ENCODE assay signal across 34 cellular contexts in genomic region chrX:22691966-22692565, GRCh38.
"Had no signal": no experiment of that assay in that cellular context is flagged by ENCODE, and none has a peak within 500 bp of the region (broad histone marks: within the 10 kb centered on the region; RNA-seq: fewer than 3 reads in every experiment).

No MANE protein-coding gene starts in this region.

- H3K9me3 Mint-ChIP-seq: activated B cell treated with CpG ODN at 0.5 μM for 24 hours; activated CD4-positive, alpha-beta memory T cell treated with anti-CD3 and anti-CD28 coated beads for 36 hours; activated CD4-positive, alpha-beta T cell treated with anti-CD3 and anti-CD28 coated beads, Interleukin-2, amount 10 ng/mL, durations not matched to agents 24 days and 14 days; activated CD8-positive, alpha-beta T cell treated with anti-CD3 and anti-CD28 coated beads for 36 hours; activated naive CD4-positive, alpha-beta T cell treated with anti-CD3 and anti-CD28 coated beads, Interleukin-2, amount 10 ng/mL, durations not matched to agents 7 days and 5 days; activated naive CD4-positive, alpha-beta T cell treated with anti-CD3 and anti-CD28 coated beads, Interleukin-2, amount 50 U/mL, for 24 hours; activated naive CD8-positive, alpha-beta T cell treated with anti-CD3 and anti-CD28 coated beads, Interleukin-2, amount 10 ng/mL, durations not matched to agents 7 days and 5 days; activated naive CD8-positive, alpha-beta T cell treated with anti-CD3 and anti-CD28 coated beads, Interleukin-2, amount 50 U/mL, for 24 hours; activated T-cell treated with anti-CD3 and anti-CD28 coated beads, Interleukin-2, amount 50 U/mL, for 24 hours; activated T-helper 2 cell treated with anti-CD3 and anti-CD28 coated beads, Interferon-gamma antibody, Interleukin-2, Interleukin-4, amounts not matched to agents 10 μg/mL and 5 μg/mL and 100 μg/mL, durations not matched to agents 14 hours and 24 hours and 36 hours; T-helper 1 cell treated with Interleukin-12 subunit alpha and Interleukin-12 subunit beta and Interleukin-4 antibody, amounts not matched to agents 30 μg/mL and 1 μg/mL, for 36 hours; T-helper 2 cell treated with Interferon-gamma antibody and Interleukin-4, amounts not matched to agents 5 μg/mL and 100 μg/mL, for 36 hours had no signal

- H3K36me3 Mint-ChIP-seq: activated CD4-positive, alpha-beta memory T cell treated with anti-CD3 and anti-CD28 coated beads for 36 hours; activated naive CD4-positive, alpha-beta T cell treated with anti-CD3 and anti-CD28 coated beads, Interleukin-2, amount 10 ng/mL, durations not matched to agents 7 days and 5 days; activated naive CD4-positive, alpha-beta T cell treated with anti-CD3 and anti-CD28 coated beads, Interleukin-2, amount 50 U/mL, for 24 hours; activated naive CD8-positive, alpha-beta T cell; activated naive CD8-positive, alpha-beta T cell treated with anti-CD3 and anti-CD28 coated beads, Interleukin-2, amount 10 ng/mL, durations not matched to agents 7 days and 5 days; brain had no signal

- H3K36me3 ChIP-seq: ascending aorta had no signal

- H3K27me3 Mint-ChIP-seq: activated B cell treated with CpG ODN at 0.5 μM for 24 hours; activated CD4-positive, alpha-beta memory T cell treated with anti-CD3 and anti-CD28 coated beads for 36 hours; activated CD4-positive, alpha-beta T cell treated with anti-CD3 and anti-CD28 coated beads, Interleukin-2, amount 10 ng/mL, durations not matched to agents 24 days and 14 days; activated CD8-positive, alpha-beta T cell treated with anti-CD3 and anti-CD28 coated beads for 36 hours; activated naive CD4-positive, alpha-beta T cell treated with anti-CD3 and anti-CD28 coated beads, Interleukin-2, amount 10 ng/mL, durations not matched to agents 7 days and 5 days; activated naive CD4-positive, alpha-beta T cell treated with anti-CD3 and anti-CD28 coated beads, Interleukin-2, amount 50 U/mL, for 24 hours; activated naive CD8-positive, alpha-beta T cell treated with anti-CD3 and anti-CD28 coated beads, Interleukin-2, amount 10 ng/mL, durations not matched to agents 7 days and 5 days; activated naive CD8-positive, alpha-beta T cell treated with anti-CD3 and anti-CD28 coated beads, Interleukin-2, amount 50 U/mL, for 24 hours had no signal

- H3K27me3 ChIP-seq: ascending aorta had no signal

- H3K4me3 Mint-ChIP-seq: activated B cell treated with CpG ODN at 0.5 μM for 24 hours; activated CD4-positive, alpha-beta memory T cell treated with anti-CD3 and anti-CD28 coated beads for 36 hours; activated CD4-positive, alpha-beta T cell treated with anti-CD3 and anti-CD28 coated beads, Interleukin-2, amount 10 ng/mL, durations not matched to agents 24 days and 14 days; activated CD8-positive, alpha-beta T cell treated with anti-CD3 and anti-CD28 coated beads for 36 hours; activated naive CD4-positive, alpha-beta T cell treated with anti-CD3 and anti-CD28 coated beads, Interleukin-2, amount 10 ng/mL, durations not matched to agents 7 days and 5 days; activated naive CD4-positive, alpha-beta T cell treated with anti-CD3 and anti-CD28 coated beads, Interleukin-2, amount 50 U/mL, for 24 hours; activated naive CD8-positive, alpha-beta T cell; activated naive CD8-positive, alpha-beta T cell treated with anti-CD3 and anti-CD28 coated beads, Interleukin-2, amount 10 ng/mL, durations not matched to agents 7 days and 5 days; activated naive CD8-positive, alpha-beta T cell treated with anti-CD3 and anti-CD28 coated beads, Interleukin-2, amount 50 U/mL, for 24 hours; activated T-cell treated with anti-CD3 and anti-CD28 coated beads, Interleukin-2, amount 50 U/mL, for 24 hours; brain; T-helper 1 cell treated with Interleukin-12 subunit alpha and Interleukin-12 subunit beta and Interleukin-4 antibody, amounts not matched to agents 30 μg/mL and 1 μg/mL, for 36 hours; T-helper 2 cell treated with Interferon-gamma antibody and Interleukin-4, amounts not matched to agents 5 μg/mL and 100 μg/mL, for 36 hours had no signal

- H3K4me3 ChIP-seq: ascending aorta had no signal

- H3K4me1 Mint-ChIP-seq: activated B cell treated with CpG ODN at 0.5 μM for 24 hours; activated CD4-positive, alpha-beta T cell treated with anti-CD3 and anti-CD28 coated beads, Interleukin-2, amount 10 ng/mL, durations not matched to agents 24 days and 14 days; activated naive CD4-positive, alpha-beta T cell treated with anti-CD3 and anti-CD28 coated beads, Interleukin-2, amount 10 ng/mL, durations not matched to agents 7 days and 5 days; activated naive CD4-positive, alpha-beta T cell treated with anti-CD3 and anti-CD28 coated beads, Interleukin-2, amount 50 U/mL, for 24 hours; activated naive CD8-positive, alpha-beta T cell treated with anti-CD3 and anti-CD28 coated beads, Interleukin-2, amount 10 ng/mL, durations not matched to agents 7 days and 5 days; activated naive CD8-positive, alpha-beta T cell treated with anti-CD3 and anti-CD28 coated beads, Interleukin-2, amount 50 U/mL, for 24 hours had no signal

- ATAC-seq: activated CD8-positive, alpha-beta T cell treated with anti-CD3 and anti-CD28 coated beads for 36 hours; activated naive CD8-positive, alpha-beta T cell treated with anti-CD3 and anti-CD28 coated beads, Interleukin-2, amount 50 U/mL, for 24 hours had no signal

- H3K4me1 ChIP-seq: ascending aorta had no signal

- H3K27ac ChIP-seq: ascending aorta, VCaP had no signal

- FAIRE-seq: bronchial epithelial cell, TTC549 had no signal

- DNase-seq: activated B cell treated with CpG ODN at 0.5 μM for 24 hours; activated CD4-positive, alpha-beta memory T cell treated with anti-CD3 and anti-CD28 coated beads for 36 hours; activated CD4-positive, alpha-beta T cell treated with anti-CD3 and anti-CD28 coated beads for 4 hours; activated CD4-positive, alpha-beta T cell treated with anti-CD3 and anti-CD28 coated beads, Interleukin-2, amount 10 ng/mL, durations not matched to agents 24 days and 14 days; activated CD4-positive, alpha-beta T cell treated with anti-CD3 and anti-CD28 coated beads, Interleukin-2, amount 50 U/mL, for 1 hour; activated CD4-positive, alpha-beta T cell treated with anti-CD3 and anti-CD28 coated beads, Interleukin-2, amount 50 U/mL, for 4 hours; activated CD4-positive, CD25-positive, alpha-beta regulatory T cell treated with anti-CD3 and anti-CD28 coated beads, Interleukin-2, amount 50 U/mL, for 72 hours; activated CD8-positive, alpha-beta memory T cell treated with anti-CD3 and anti-CD28 coated beads, Interleukin-2, amount 50 U/mL, for 4 hours; activated CD8-positive, alpha-beta T cell treated with anti-CD3 and anti-CD28 coated beads for 36 hours; activated effector memory CD4-positive, alpha-beta T cell treated with Interleukin-2 at 50 U/mL for 16 hours; activated gamma-delta T cell; activated naive CD4-positive, alpha-beta T cell treated with anti-CD3 and anti-CD28 coated beads, Interleukin-2, amount 10 ng/mL, durations not matched to agents 7 days and 5 days; activated naive CD4-positive, alpha-beta T cell treated with Interleukin-2 at 50 U/mL for 16 hours; activated naive CD8-positive, alpha-beta T cell treated with anti-CD3 and anti-CD28 coated beads, Interleukin-2, amount 10 ng/mL, durations not matched to agents 7 days and 5 days; activated naive CD8-positive, alpha-beta T cell treated with anti-CD3 and anti-CD28 coated beads, Interleukin-2, amount 50 U/mL, for 24 hours; activated T-cell treated with anti-CD3 and anti-CD28 coated beads, Interleukin-2, amount 50 U/mL, for 24 hours; activated T-cell treated with anti-CD3 and anti-CD28 coated beads, Interleukin-2, amount 50 U/mL, for 48 hours; amygdala; anterior cingulate cortex; central memory CD4-positive, alpha-beta T cell; SW 1271; T-helper 1 cell; T-helper 2 cell; T-helper 9 cell had no signal

- H3K27ac Mint-ChIP-seq: activated B cell treated with CpG ODN at 0.5 μM for 24 hours; activated CD4-positive, alpha-beta memory T cell treated with anti-CD3 and anti-CD28 coated beads for 36 hours; activated CD4-positive, alpha-beta T cell treated with anti-CD3 and anti-CD28 coated beads, Interleukin-2, amount 10 ng/mL, durations not matched to agents 24 days and 14 days; activated CD8-positive, alpha-beta T cell treated with anti-CD3 and anti-CD28 coated beads for 36 hours; activated naive CD4-positive, alpha-beta T cell treated with anti-CD3 and anti-CD28 coated beads, Interleukin-2, amount 10 ng/mL, durations not matched to agents 7 days and 5 days; activated naive CD4-positive, alpha-beta T cell treated with anti-CD3 and anti-CD28 coated beads, Interleukin-2, amount 50 U/mL, for 24 hours; activated naive CD8-positive, alpha-beta T cell; activated naive CD8-positive, alpha-beta T cell treated with anti-CD3 and anti-CD28 coated beads, Interleukin-2, amount 10 ng/mL, durations not matched to agents 7 days and 5 days; activated naive CD8-positive, alpha-beta T cell treated with anti-CD3 and anti-CD28 coated beads, Interleukin-2, amount 50 U/mL, for 24 hours; activated T-cell treated with anti-CD3 and anti-CD28 coated beads, Interleukin-2, amount 50 U/mL, for 24 hours; activated T-helper 2 cell treated with anti-CD3 and anti-CD28 coated beads, Interferon-gamma antibody, Interleukin-2, Interleukin-4, amounts not matched to agents 10 μg/mL and 5 μg/mL and 100 μg/mL, durations not matched to agents 14 hours and 24 hours and 36 hours; brain; T-helper 1 cell treated with Interleukin-12 subunit alpha and Interleukin-12 subunit beta and Interleukin-4 antibody, amounts not matched to agents 30 μg/mL and 1 μg/mL, for 36 hours; T-helper 2 cell treated with Interferon-gamma antibody and Interleukin-4, amounts not matched to agents 5 μg/mL and 100 μg/mL, for 36 hours had no signal

- H3K9me3 ChIP-seq: ascending aorta had no signal
